27 cellular contexts compared by ENCODE assay signal in genomic region chr11:83027794-83028193, GRCh38.
"Had no signal": no experiment of that assay in that cellular context is flagged by ENCODE, and none has a peak within 500 bp of the region (broad histone marks: within the 10 kb centered on the region; RNA-seq: fewer than 3 reads in every experiment).

No MANE protein-coding gene starts in this region.

- H3K4me3 Mint-ChIP-seq: activated CD4-positive, alpha-beta T cell treated with anti-CD3 and anti-CD28 coated beads for 36 hours; activated naive CD8-positive, alpha-beta T cell treated with anti-CD3 and anti-CD28 coated beads for 36 hours; activated T-cell treated with anti-CD3 and anti-CD28 coated beads, Interleukin-2, amount 50 U/mL, for 24 hours; activated T-helper 17 cell treated with anti-CD3 and anti-CD28 coated beads, Interleukin-2, amount 50 U/mL, for 72 hours; mesothelial cell of epicardium; natural killer cell treated with Interleukin-12 subunit alpha and Interleukin-12 subunit beta and Interleukin-15 and Interleukin-18, amount 100 ng/mL, for 72 hours; T-helper 2 cell treated with Interferon-gamma antibody and Interleukin-4, amounts not matched to agents 5 μg/mL and 100 μg/mL, for 36 hours; WTC11 had no signal

- H3K36me3 ChIP-seq: esophagus muscularis mucosa, gastroesophageal sphincter, right lobe of liver, stomach, uterus had no signal

- H3K27ac Mint-ChIP-seq: activated CD4-positive, alpha-beta T cell treated with anti-CD3 and anti-CD28 coated beads for 36 hours; activated naive CD8-positive, alpha-beta T cell treated with anti-CD3 and anti-CD28 coated beads for 36 hours; activated T-cell treated with anti-CD3 and anti-CD28 coated beads, Interleukin-2, amount 50 U/mL, for 24 hours; activated T-helper 17 cell treated with anti-CD3 and anti-CD28 coated beads, Interleukin-2, amount 50 U/mL, for 72 hours; mesothelial cell of epicardium; natural killer cell treated with Interleukin-12 subunit alpha and Interleukin-12 subunit beta and Interleukin-15 and Interleukin-18, amount 100 ng/mL, for 72 hours; T-helper 2 cell treated with Interferon-gamma antibody and Interleukin-4, amounts not matched to agents 5 μg/mL and 100 μg/mL, for 36 hours had no signal

- ATAC-seq: activated CD4-positive, alpha-beta T cell treated with anti-CD3 and anti-CD28 coated beads for 36 hours; activated T-helper 17 cell treated with anti-CD3 and anti-CD28 coated beads, Interleukin-2, amount 50 U/mL, for 72 hours; gastroesophageal sphincter; left ventricle myocardium superior; natural killer cell treated with Interleukin-12 subunit alpha and Interleukin-12 subunit beta and Interleukin-15 and Interleukin-18, amount 100 ng/mL, for 72 hours; right lobe of liver; WTC11 had no signal

- H3K9me3 Mint-ChIP-seq: activated naive CD8-positive, alpha-beta T cell treated with anti-CD3 and anti-CD28 coated beads for 36 hours; activated T-cell treated with anti-CD3 and anti-CD28 coated beads, Interleukin-2, amount 50 U/mL, for 24 hours; activated T-helper 17 cell treated with anti-CD3 and anti-CD28 coated beads, Interleukin-2, amount 50 U/mL, for 72 hours; mesothelial cell of epicardium; natural killer cell treated with Interleukin-12 subunit alpha and Interleukin-12 subunit beta and Interleukin-15 and Interleukin-18, amount 100 ng/mL, for 72 hours; T-helper 2 cell treated with Interferon-gamma antibody and Interleukin-4, amounts not matched to agents 5 μg/mL and 100 μg/mL, for 36 hours; WTC11 had no signal

- FAIRE-seq: astrocyte had no signal

- H3K4me3 ChIP-seq: esophagus muscularis mucosa, gastroesophageal sphincter, right lobe of liver, skin epidermis, stomach, testis, uterus had no signal

- DNase-seq: activated CD4-positive, alpha-beta T cell treated with anti-CD3 and anti-CD28 coated beads for 36 hours; activated CD4-positive, alpha-beta T cell treated with anti-CD3 and anti-CD28 coated beads, Interleukin-2, amount 50 U/mL, for 4 hours; activated CD8-positive, alpha-beta memory T cell treated with anti-CD3 and anti-CD28 coated beads for 24 hours; activated CD8-positive, alpha-beta memory T cell treated with anti-CD3 and anti-CD28 coated beads, Interleukin-2, amount 50 U/mL, for 4 hours; activated naive CD8-positive, alpha-beta T cell treated with anti-CD3 and anti-CD28 coated beads for 36 hours; activated T-cell treated with anti-CD3 and anti-CD28 coated beads, Interleukin-2, amount 50 U/mL, for 24 hours; central memory CD4-positive, alpha-beta T cell; dermis blood vessel endothelial cell; effector memory CD4-positive, alpha-beta T cell; hypothalamus; left ventricle myocardium superior; mammary epithelial cell; right lobe of liver; stimulated activated CD4-positive, alpha-beta T cell treated with anti-CD3 and anti-CD28 coated beads, Interleukin-1b, Interleukin-23, amount 100 ng/mL, for 48 hours; stomach; testis; trophoblast cell; uterus had no signal

- H3K4me1 ChIP-seq: uterus had no signal

- H3K9me3 ChIP-seq: esophagus muscularis mucosa, gastroesophageal sphincter, right lobe of liver, stomach, testis, uterus had no signal

- H3K27me3 Mint-ChIP-seq: activated CD4-positive, alpha-beta T cell treated with anti-CD3 and anti-CD28 coated beads for 36 hours; activated naive CD8-positive, alpha-beta T cell treated with anti-CD3 and anti-CD28 coated beads for 36 hours; activated T-cell treated with anti-CD3 and anti-CD28 coated beads, Interleukin-2, amount 50 U/mL, for 24 hours; activated T-helper 17 cell treated with anti-CD3 and anti-CD28 coated beads, Interleukin-2, amount 50 U/mL, for 72 hours had no signal

- H3K27me3 ChIP-seq: esophagus muscularis mucosa, gastroesophageal sphincter, right lobe of liver, stomach, testis, uterus had no signal

- H3K27ac ChIP-seq: esophagus muscularis mucosa, gastroesophageal sphincter, right lobe of liver, skin epidermis, stomach, testis, uterus had no signal

- H3K36me3 Mint-ChIP-seq: mesothelial cell of epicardium; natural killer cell treated with Interleukin-12 subunit alpha and Interleukin-12 subunit beta and Interleukin-15 and Interleukin-18, amount 100 ng/mL, for 72 hours; WTC11 had no signal
